16 cellular contexts compared by ENCODE assay signal in genomic region chr5:142411656-142412425, GRCh38.
DNase-seq lines count a peak whose midpoint lies in the region; TF ChIP-seq lines count a peak whose summit lies in the region.
"Had no signal": no experiment of that assay in that cellular context is flagged by ENCODE, and none has a peak within 500 bp of the region (broad histone marks: within the 10 kb centered on the region; RNA-seq: fewer than 3 reads in every experiment).

No MANE protein-coding gene starts in this region.

- TF ChIP-seq CTCF in glutamatergic neuron (IDR thresholded peaks at IDR 0.05; ENCODE audit: partially characterized antibody, unreplicated experiment) (no peak), progenitor cell of endocrine pancreas (IDR thresholded peaks at IDR 0.05; ENCODE audit: unreplicated experiment) (no peak), vagina (IDR thresholded peaks at IDR 0.05) (no peak)

- peaks cover 0 to 12% (median 0%) of the 10 kb centered on the region in 11 experiments; a peak in 3 of 22 replicates for H3K27me3 ChIP-seq in BLaER1 treated with 17β-estradiol and CSF1 and Interleukin-3, amounts not matched to agents 10 nM and 100 nM
- no peaks in the 10 kb centered on the region for H3K27me3 ChIP-seq in vagina
- H3K27me3 ChIP-seq: BE2C had no signal

- peaks cover 4 to 37% (median 26%) of the 10 kb centered on the region in 10 experiments for H3K4me1 ChIP-seq in BLaER1 treated with 17β-estradiol and CSF1 and Interleukin-3, amounts not matched to agents 10 nM and 100 nM
- no peaks in the 10 kb centered on the region for H3K4me1 ChIP-seq in vagina
- H3K4me1 ChIP-seq: A549, BE2C had no signal

- H3K36me3 ChIP-seq in BLaER1 treated with 17β-estradiol and CSF1 and Interleukin-3, amounts not matched to agents 10 nM and 100 nM: no peaks in the 10 kb centered on the region
- H3K36me3 ChIP-seq in vagina: no peaks in the 10 kb centered on the region
- H3K36me3 ChIP-seq: BE2C had no signal

- no peak for TF ChIP-seq POLR2A in vagina (IDR thresholded peaks at IDR 0.05)

- peak overlapping the region in 10 of 11 experiments; percentile 11 to 59 (median 34); a peak in 18 of 22 replicates for H3K4me2 ChIP-seq in BLaER1 treated with 17β-estradiol and CSF1 and Interleukin-3, amounts not matched to agents 10 nM and 100 nM
- H3K4me2 ChIP-seq: A549, GM23338 had no signal

- peaks cover 14% of the 10 kb centered on the region for H3K4me1 Mint-ChIP-seq in glutamatergic neuron (ENCODE audit: low read depth, unreplicated experiment)
- H3K4me1 Mint-ChIP-seq in progenitor cell of endocrine pancreas (ENCODE audit: low read depth): peaks cover 5% of the 10 kb centered on the region
- H3K4me1 Mint-ChIP-seq: IgD-negative memory B cell had no signal

- H4K20me1 ChIP-seq in BLaER1 treated with 17β-estradiol and CSF1 and Interleukin-3, amounts not matched to agents 10 nM and 100 nM: no peaks in the 10 kb centered on the region

- H3K36me3 Mint-ChIP-seq in glutamatergic neuron (ENCODE audit: unreplicated experiment) (peaks cover 4% of the 10 kb centered on the region), progenitor cell of endocrine pancreas (ENCODE audit: insufficient read depth) (no peaks in the 10 kb centered on the region)

- DNase-seq in NCI-H524 treated with DMSO at 0.1 percent for 48 hours (lab: John Stamatoyannopoulos, UW) (peak; percentile 90), glutamatergic neuron (peak; percentile 21), progenitor cell of endocrine pancreas (ENCODE audit: low spot score, unreplicated experiment) (no peak), NCI-H2029 treated with DMSO at 0.1 percent for 48 hours (lab: John Stamatoyannopoulos, UW) (no peak), vagina (ENCODE audit: extremely low spot score in 2 of 2) (no peak), retina (no peak)
- DNase-seq: BE2C; CD4-positive, alpha-beta T cell; COR-L47; NCI-H1694; NCI-H2081 treated with DMSO at 0.1 percent for 48 hours; NCI-H748 treated with DMSO at 0.1 percent for 48 hours had no signal

- H3K27ac ChIP-seq in BLaER1 treated with 17β-estradiol and CSF1 and Interleukin-3, amounts not matched to agents 10 nM and 100 nM: no peak overlapping the region
- H3K27ac ChIP-seq in vagina: no peak overlapping the region
- H3K27ac ChIP-seq: A549 had no signal

- H3K27ac Mint-ChIP-seq in glutamatergic neuron (ENCODE audit: unreplicated experiment) (peak overlapping the region; percentile 57), progenitor cell of endocrine pancreas (peak overlapping the region; percentile 6)
- H3K27ac Mint-ChIP-seq: CD4-positive, alpha-beta T cell; GM23338; IgD-negative memory B cell had no signal

- H3K9me3 Mint-ChIP-seq in glutamatergic neuron (ENCODE audit: unreplicated experiment): peaks cover 3% of the 10 kb centered on the region
- no peaks in the 10 kb centered on the region for H3K9me3 Mint-ChIP-seq in progenitor cell of endocrine pancreas (ENCODE audit: low read depth)
- H3K9me3 Mint-ChIP-seq: CD4-positive, alpha-beta T cell; GM23338 had no signal

- H3K4me3 Mint-ChIP-seq in glutamatergic neuron (ENCODE audit: unreplicated experiment) (peak overlapping the region; percentile 14), progenitor cell of endocrine pancreas (ENCODE audit: low read depth) (no peak overlapping the region)
- H3K4me3 Mint-ChIP-seq: CD4-positive, alpha-beta T cell; GM23338; IgD-negative memory B cell had no signal

- no peak overlapping the region for H3K4me3 ChIP-seq in BLaER1 treated with 17β-estradiol and CSF1 and Interleukin-3, amounts not matched to agents 10 nM and 100 nM
- no peak overlapping the region for H3K4me3 ChIP-seq in vagina
- H3K4me3 ChIP-seq: A549, GM23338 had no signal

- intact Hi-C loops in vagina (cut with DNase I): no loop called here

- H3K9me3 ChIP-seq in BLaER1 treated with 17β-estradiol and CSF1 and Interleukin-3, amounts not matched to agents 10 nM and 100 nM (replicated peaks in 1 of 11): peaks cover 0 to 10% (median 0%) of the 10 kb centered on the region in 11 experiments; a peak in 3 of 22 replicates
- H3K9me3 ChIP-seq in vagina: no peaks in the 10 kb centered on the region
- H3K9me3 ChIP-seq: A549, BE2C had no signal

- H3K9ac ChIP-seq in BLaER1 treated with 17β-estradiol and CSF1 and Interleukin-3, amounts not matched to agents 10 nM and 100 nM: no peak overlapping the region

- H3K27me3 Mint-ChIP-seq in glutamatergic neuron (ENCODE audit: unreplicated experiment) (peaks cover 3% of the 10 kb centered on the region), progenitor cell of endocrine pancreas (no peaks in the 10 kb centered on the region)
- H3K27me3 Mint-ChIP-seq: CD4-positive, alpha-beta T cell; IgD-negative memory B cell had no signal

Comparison
In these comparisons a context has a peak if more than half of its experiments do, and no peak if none do; other contexts are left out.
1. DNase-seq: peak in NCI-H524 treated with DMSO at 0.1 percent for 48 hours (single experiment) and glutamatergic neuron (single experiment); none in progenitor cell of endocrine pancreas (single experiment), NCI-H2029 treated with DMSO at 0.1 percent for 48 hours (single experiment), vagina (0 of 2) and retina (single experiment).